In genomic region chr5:67209141-67209771, GRCh38 we compare ENCODE assay signal across 1 cellular context.
TF ChIP-seq lines count a peak whose summit lies in the region.

No MANE protein-coding gene starts in this region.

TF ChIP-seq in GM12878, 131 proteins besides CTCF, POLR2A, EP300 and RAD21 (continued from another document):
- TF ChIP-seq ZNF592 (IDR thresholded peaks at IDR 0.05) (no peak), KAT2A (conservative IDR thresholded peaks at IDR 0.05; ENCODE audit: control insufficient read depth, low read depth, low read length) (no peak), RCOR1 (conservative IDR thresholded peaks at IDR 0.05; ENCODE audit: low read depth, low read length) (no peak), EED (IDR thresholded peaks at IDR 0.05; ENCODE audit: low read depth) (0 out of 2 replicates have a peak, but pooled peaks have one; percentile 30)
